12 cellular contexts compared by ENCODE assay signal in the genomic region with DNA sequence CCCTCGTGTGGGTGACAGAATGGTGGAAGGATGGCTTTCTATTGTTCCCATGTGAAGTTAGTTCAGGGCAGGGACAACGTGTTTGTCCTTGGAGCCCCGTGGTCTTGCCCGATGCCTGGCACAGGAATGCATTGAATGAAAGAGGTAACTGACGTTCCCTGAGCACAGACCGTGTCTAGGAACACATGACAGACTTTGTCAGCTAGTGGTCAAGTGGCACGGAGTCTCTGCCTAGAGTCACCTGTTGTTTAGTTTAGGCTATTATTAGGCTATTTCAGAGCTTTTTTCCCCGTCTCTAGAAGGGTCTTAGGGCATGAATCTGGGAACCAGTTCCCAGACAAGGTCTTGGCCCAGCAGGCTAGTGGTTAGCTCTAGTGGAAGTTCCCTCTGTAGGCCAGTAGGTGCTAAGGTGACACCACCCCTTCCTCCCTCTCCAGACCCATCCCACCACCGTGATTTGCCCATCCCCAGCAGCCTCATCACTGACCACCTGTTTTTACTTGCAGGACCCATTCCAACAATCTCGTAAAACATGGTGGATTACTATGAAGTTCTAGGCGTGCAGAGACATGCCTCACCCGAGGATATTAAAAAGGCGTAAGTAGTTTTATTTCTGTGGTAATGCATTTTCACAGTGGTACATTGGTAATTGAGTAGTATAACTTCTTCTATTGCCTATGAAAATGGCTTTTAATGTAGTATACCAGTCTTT. TPM values are rescaled to one million over a fixed set of nuclear protein-coding genes. Genes with fewer than 3 reads are reported as not detected.
A peak's percentile ranks its signal among the peaks of the same experiment; 100 is the strongest.
DNase-seq lines count a peak whose midpoint lies in the region; ATAC-seq, FAIRE-seq and TF ChIP-seq lines count a peak whose summit lies in the region.
"Had no signal": no experiment of that assay in that cellular context is flagged by ENCODE, and none has a peak within 500 bp of the region (broad histone marks: within the 10 kb centered on the region; RNA-seq: fewer than 3 reads in every experiment).

No MANE protein-coding gene starts in this region.

- H3K4me1 ChIP-seq in right atrium auricular region (peaks cover 0 to 86% of the 10 kb centered on the region in 2 donors), vagina (peaks cover 69% of the 10 kb centered on the region)

- intact Hi-C loops in vagina (cut with DNase I), result no loop called here

- no peaks in the 10 kb centered on the region for H3K9me3 Mint-ChIP-seq in stimulated activated naive CD8-positive, alpha-beta T cell treated with anti-CD3 and anti-CD28 coated beads, Interleukin-15, Interleukin-2, amounts not matched to agents 100 ng/mL and 50 ng/mL, for 24 hours
- H3K9me3 Mint-ChIP-seq in stimulated activated naive CD8-positive, alpha-beta T cell treated with anti-CD3 and anti-CD28 coated beads, Interleukin-15, amount 100 ng/mL, for 72 hours, result no peaks in the 10 kb centered on the region
- no peaks in the 10 kb centered on the region for H3K9me3 Mint-ChIP-seq in activated naive CD8-positive, alpha-beta T cell (ENCODE audit: low read depth)

- no peak for TF ChIP-seq POLR2A in vagina (IDR thresholded peaks at IDR 0.05)
- no peak for TF ChIP-seq POLR2A in H54 (IDR thresholded peaks at IDR 0.05; ENCODE audit: low read depth, low read length)

- H3K27ac ChIP-seq in right atrium auricular region (peak overlapping the region; percentile 84 to 95), vagina (peak overlapping the region; percentile 27)

- H3K36me3 ChIP-seq in right atrium auricular region, result peaks cover 47% of the 10 kb centered on the region
- H3K36me3 ChIP-seq in vagina, result peaks cover 0 to 42% of the 10 kb centered on the region in 2 donors

- TF ChIP-seq CTCF in right atrium auricular region (IDR thresholded peaks at IDR 0.05) (no peak), vagina (IDR thresholded peaks at IDR 0.05) (no peak)

- H3K4me3 Mint-ChIP-seq in stimulated activated naive CD8-positive, alpha-beta T cell treated with anti-CD3 and anti-CD28 coated beads, Interleukin-15, Interleukin-2, amounts not matched to agents 100 ng/mL and 50 ng/mL, for 24 hours, result no peak overlapping the region
- no peak overlapping the region for H3K4me3 Mint-ChIP-seq in stimulated activated naive CD8-positive, alpha-beta T cell treated with anti-CD3 and anti-CD28 coated beads, Interleukin-15, amount 100 ng/mL, for 72 hours
- H3K4me3 Mint-ChIP-seq in activated naive CD8-positive, alpha-beta T cell, result no peak overlapping the region

- no peak for ATAC-seq in stimulated activated naive CD8-positive, alpha-beta T cell treated with anti-CD3 and anti-CD28 coated beads, Interleukin-15, amount 100 ng/mL, for 72 hours
- ATAC-seq: SK-N-SH treated with all-trans-retinoic acid at 6 μM for 48 hours had no signal

- peaks cover 50% of the 10 kb centered on the region for H3K36me3 Mint-ChIP-seq in stimulated activated naive CD8-positive, alpha-beta T cell treated with anti-CD3 and anti-CD28 coated beads, Interleukin-15, Interleukin-2, amounts not matched to agents 100 ng/mL and 50 ng/mL, for 24 hours (ENCODE audit: low read depth)
- H3K36me3 Mint-ChIP-seq in activated naive CD8-positive, alpha-beta T cell, result no peaks in the 10 kb centered on the region

- DNase-seq in stimulated activated naive CD8-positive, alpha-beta T cell treated with anti-CD3 and anti-CD28 coated beads, Interleukin-15, amount 100 ng/mL, for 72 hours, result no peak
- DNase-seq in right atrium auricular region (ENCODE audit: low spot score), result no peak
- no peak for DNase-seq in vagina (ENCODE audit: extremely low spot score in 2 of 2)
- DNase-seq in NCI-H146 treated with DMSO at 0.1 percent for 48 hours (lab: John Stamatoyannopoulos, UW; ENCODE audit: unreplicated experiment), result no peak
- DNase-seq in H54 (ENCODE audit: insufficient read length, low spot score), result no peak
- DNase-seq in COLO829 (ENCODE audit: low spot score), result no peak
- DNase-seq: NCI-H1092, NCI-H748 treated with DMSO at 0.1 percent for 48 hours had no signal

- H3K27me3 Mint-ChIP-seq in stimulated activated naive CD8-positive, alpha-beta T cell treated with anti-CD3 and anti-CD28 coated beads, Interleukin-15, Interleukin-2, amounts not matched to agents 100 ng/mL and 50 ng/mL, for 24 hours, result no peaks in the 10 kb centered on the region
- H3K27me3 Mint-ChIP-seq in stimulated activated naive CD8-positive, alpha-beta T cell treated with anti-CD3 and anti-CD28 coated beads, Interleukin-15, amount 100 ng/mL, for 72 hours, result no peaks in the 10 kb centered on the region
- no peaks in the 10 kb centered on the region for H3K27me3 Mint-ChIP-seq in activated naive CD8-positive, alpha-beta T cell

- H3K27me3 ChIP-seq in right atrium auricular region (no peaks in the 10 kb centered on the region), vagina (no peaks in the 10 kb centered on the region)
- H3K27me3 ChIP-seq: BLaER1 had no signal

- H3K4me3 ChIP-seq in right atrium auricular region, result no peak overlapping the region
- no peak overlapping the region for H3K4me3 ChIP-seq in vagina
- H3K4me3 ChIP-seq: BLaER1 had no signal

- H3K27ac Mint-ChIP-seq in stimulated activated naive CD8-positive, alpha-beta T cell treated with anti-CD3 and anti-CD28 coated beads, Interleukin-15, Interleukin-2, amounts not matched to agents 100 ng/mL and 50 ng/mL, for 24 hours, result peak overlapping the region; percentile 51
- H3K27ac Mint-ChIP-seq in stimulated activated naive CD8-positive, alpha-beta T cell treated with anti-CD3 and anti-CD28 coated beads, Interleukin-15, amount 100 ng/mL, for 72 hours, result peak overlapping the region in 1 of 2 donors; percentile 80
- H3K27ac Mint-ChIP-seq in activated naive CD8-positive, alpha-beta T cell, result peak overlapping the region; percentile 73

- FAIRE-seq in H54 (lab: Jason Lieb, UNC), result no peak

- H3K9me3 ChIP-seq in right atrium auricular region (no peaks in the 10 kb centered on the region), vagina (no peaks in the 10 kb centered on the region)
- H3K9me3 ChIP-seq: BLaER1 had no signal

- peaks cover 43% of the 10 kb centered on the region for H3K4me1 Mint-ChIP-seq in stimulated activated naive CD8-positive, alpha-beta T cell treated with anti-CD3 and anti-CD28 coated beads, Interleukin-15, Interleukin-2, amounts not matched to agents 100 ng/mL and 50 ng/mL, for 24 hours (ENCODE audit: low read depth)
- H3K4me1 Mint-ChIP-seq in stimulated activated naive CD8-positive, alpha-beta T cell treated with anti-CD3 and anti-CD28 coated beads, Interleukin-15, amount 100 ng/mL, for 72 hours, result peaks cover 64% of the 10 kb centered on the region
- H3K4me1 Mint-ChIP-seq in activated naive CD8-positive, alpha-beta T cell (ENCODE audit: low read depth), result peaks cover 59% of the 10 kb centered on the region

RNA-seq across cellular contexts. Expression of a gene that starts 21.4 kb away (rescaled TPM):
- total RNA-seq in right atrium auricular region (100 to 1,000 TPM; 134 to 137 TPM), vagina (93.1 TPM)
